In genomic region chr6:159899994-159900745, GRCh38 we compare ENCODE assay signal across 18 cellular contexts. TPM values are rescaled to one million over a fixed set of nuclear protein-coding genes. Genes with fewer than 3 reads are reported as not detected.
A peak's percentile ranks its signal among the peaks of the same experiment; 100 is the strongest.
DNase-seq lines count a peak whose midpoint lies in the region; ATAC-seq lines count a peak whose summit lies in the region.
"Had no signal": no experiment of that assay in that cellular context is flagged by ENCODE, and none has a peak within 500 bp of the region (broad histone marks: within the 10 kb centered on the region; RNA-seq: fewer than 3 reads in every experiment).

No MANE protein-coding gene starts in this region.

- ATAC-seq in GM18519 (IDR thresholded peaks at IDR 0.05; ENCODE audit: low FRiP score, unreplicated experiment): no peak
- ATAC-seq: activated CD8-positive, alpha-beta T cell treated with anti-CD3 and anti-CD28 coated beads, Interleukin-2, amount 10 ng/mL, durations not matched to agents 7 days and 5 days; left ventricle myocardium superior had no signal

- no peaks in the 10 kb centered on the region for H3K36me3 ChIP-seq in ACC112 (ENCODE audit: insufficient read depth, low read length)
- H3K36me3 ChIP-seq: adrenal gland, uterus had no signal

- H3K27me3 ChIP-seq in ACC112 (ENCODE audit: insufficient read depth, low read length): no peaks in the 10 kb centered on the region
- H3K27me3 ChIP-seq: adrenal gland, uterus had no signal

- H3K27ac ChIP-seq in ACC112 (ENCODE audit: low read depth, low read length): peak overlapping the region; percentile 95
- H3K27ac ChIP-seq: adrenal gland, parathyroid adenoma, uterus had no signal

- H3K4me1 ChIP-seq in ACC112 (ENCODE audit: control insufficient read depth, insufficient read depth, low read length, unreplicated experiment): peaks cover 21% of the 10 kb centered on the region
- H3K4me1 ChIP-seq: adrenal gland, parathyroid adenoma, uterus had no signal

- DNase-seq in HT-29 (ENCODE audit: low spot score) (peak; percentile 5), astrocyte of the hippocampus (ENCODE audit: low read depth, low spot score) (peak; percentile 88), islet precursor cell (peak; percentile 46), D341Med (ENCODE audit: low spot score) (no peak)
- no peak for DNase-seq in activated naive CD4-positive, alpha-beta T cell treated with anti-CD3 and anti-CD28 coated beads, Interleukin-2, amount 50 U/mL, for 16 hours
- no peak for DNase-seq in activated CD8-positive, alpha-beta memory T cell treated with anti-CD3 and anti-CD28 coated beads, Interleukin-2, amount 50 U/mL, for 48 hours
- DNase-seq: activated CD8-positive, alpha-beta T cell treated with anti-CD3 and anti-CD28 coated beads, Interleukin-2, amount 10 ng/mL, durations not matched to agents 7 days and 5 days; adrenal gland; AML-193; erythroblast; H9; left ventricle myocardium superior; NK-92 treated with Interleukin-12 subunit alpha and Interleukin-12 subunit beta, amount 100 ng/mL, for 24 hours; uterus had no signal

- H3K4me3 ChIP-seq in ACC112 (ENCODE audit: low read depth, low read length): peak overlapping the region; percentile 58
- H3K4me3 ChIP-seq: adrenal gland, uterus had no signal

- H2AFZ ChIP-seq in ACC112 (ENCODE audit: low read length, unreplicated experiment): peak overlapping the region; percentile 92
- H2AFZ ChIP-seq: parathyroid adenoma had no signal

- no peaks in the 10 kb centered on the region for H3K79me2 ChIP-seq in ACC112 (ENCODE audit: control insufficient read depth, insufficient read depth, low read length, unreplicated experiment)
- H3K79me2 ChIP-seq: parathyroid adenoma had no signal

RNA-seq across cellular contexts. Expression of gene MAS1, which starts 9.4 kb away (rescaled TPM):
- not detected in 2 replicates for total RNA-seq in HT-29 (2014; rRNA removed; shearing (Covaris generic))
- total RNA-seq: activated CD8-positive, alpha-beta T cell treated with anti-CD3 and anti-CD28 coated beads, Interleukin-2, amount 10 ng/mL, durations not matched to agents 7 days and 5 days; adrenal gland; left ventricle myocardium superior; T-helper 1 cell treated with Interleukin-12 subunit alpha and Interleukin-12 subunit beta and Interleukin-4 antibody, amounts not matched to agents 30 ng/mL and 1 ng/mL, for 36 hours had no signal

Comparison
In these comparisons a context has a peak if more than half of its experiments do, and no peak if none do; other contexts are left out.
1. DNase-seq: peak in HT-29 (single experiment), astrocyte of the hippocampus (single experiment) and islet precursor cell (single experiment); none in D341Med (single experiment), activated naive CD4-positive, alpha-beta T cell treated with anti-CD3 and anti-CD28 coated beads, Interleukin-2, amount 50 U/mL, for 16 hours (single experiment) and activated CD8-positive, alpha-beta memory T cell treated with anti-CD3 and anti-CD28 coated beads, Interleukin-2, amount 50 U/mL, for 48 hours (single experiment).